In the genomic region with DNA sequence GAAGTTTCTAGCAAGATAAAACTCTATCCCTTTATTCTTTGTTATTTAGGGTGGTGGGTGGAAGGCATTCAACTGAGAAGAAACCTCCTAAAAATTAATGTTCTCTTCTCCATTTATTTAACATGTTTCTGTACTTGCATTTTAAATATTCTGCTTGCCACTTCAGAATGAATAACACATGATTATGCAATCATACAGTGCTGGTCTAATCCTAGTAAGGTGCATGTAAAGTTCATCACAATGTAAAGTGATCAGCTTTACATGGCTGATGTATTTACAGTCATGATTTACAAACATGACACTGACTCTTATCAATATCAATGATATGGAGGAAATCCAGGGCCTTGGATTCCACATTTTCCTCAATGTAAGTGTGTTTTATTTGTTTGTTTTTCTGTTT, we compare ENCODE assay signal across 14 cellular contexts.
"Had no signal": no experiment of that assay in that cellular context is flagged by ENCODE, and none has a peak within 500 bp of the region (broad histone marks: within the 10 kb centered on the region; RNA-seq: fewer than 3 reads in every experiment).

No MANE protein-coding gene starts in this region.

- H3K4me1 ChIP-seq: lower lobe of right lung had no signal

- H3K4me3 ChIP-seq: cardiac muscle cell, hepatocyte, lower lobe of right lung, thoracic aorta had no signal

- DNase-seq: activated CD4-positive, CD25-positive, alpha-beta regulatory T cell; activated effector memory CD4-positive, alpha-beta T cell treated with Interleukin-2 at 50 U/mL for 16 hours; activated T-cell treated with anti-CD3 and anti-CD28 coated beads, Interleukin-2, amount 50 U/mL, for 1 hour; aorta; kidney glomerular epithelial cell; lower lobe of right lung; naive B cell; stimulated activated CD4-positive, alpha-beta T cell treated with anti-CD3 and anti-CD28 coated beads, Interleukin-15, amount 100 ng/mL, for 24 hours; stimulated activated CD4-positive, alpha-beta T cell treated with anti-CD3 and anti-CD28 coated beads, Interleukin-4, amount 100 ng/mL, for 4 hours; stimulated activated naive CD8-positive, alpha-beta T cell treated with anti-CD3 and anti-CD28 coated beads, Interleukin-15, amount 100 ng/mL, for 72 hours; T-helper 2 cell had no signal

- H3K36me3 ChIP-seq: cardiac muscle cell, lower lobe of right lung, thoracic aorta had no signal

- H2AFZ ChIP-seq: hepatocyte had no signal

- H3K4me2 ChIP-seq: hepatocyte had no signal

- H3K27ac ChIP-seq: cardiac muscle cell, lower lobe of right lung, thoracic aorta had no signal

- H3K27me3 ChIP-seq: cardiac muscle cell, hepatocyte had no signal

- H3K79me2 ChIP-seq: hepatocyte had no signal

- H3K9me3 ChIP-seq: lower lobe of right lung, thoracic aorta had no signal
